In the genomic region with DNA sequence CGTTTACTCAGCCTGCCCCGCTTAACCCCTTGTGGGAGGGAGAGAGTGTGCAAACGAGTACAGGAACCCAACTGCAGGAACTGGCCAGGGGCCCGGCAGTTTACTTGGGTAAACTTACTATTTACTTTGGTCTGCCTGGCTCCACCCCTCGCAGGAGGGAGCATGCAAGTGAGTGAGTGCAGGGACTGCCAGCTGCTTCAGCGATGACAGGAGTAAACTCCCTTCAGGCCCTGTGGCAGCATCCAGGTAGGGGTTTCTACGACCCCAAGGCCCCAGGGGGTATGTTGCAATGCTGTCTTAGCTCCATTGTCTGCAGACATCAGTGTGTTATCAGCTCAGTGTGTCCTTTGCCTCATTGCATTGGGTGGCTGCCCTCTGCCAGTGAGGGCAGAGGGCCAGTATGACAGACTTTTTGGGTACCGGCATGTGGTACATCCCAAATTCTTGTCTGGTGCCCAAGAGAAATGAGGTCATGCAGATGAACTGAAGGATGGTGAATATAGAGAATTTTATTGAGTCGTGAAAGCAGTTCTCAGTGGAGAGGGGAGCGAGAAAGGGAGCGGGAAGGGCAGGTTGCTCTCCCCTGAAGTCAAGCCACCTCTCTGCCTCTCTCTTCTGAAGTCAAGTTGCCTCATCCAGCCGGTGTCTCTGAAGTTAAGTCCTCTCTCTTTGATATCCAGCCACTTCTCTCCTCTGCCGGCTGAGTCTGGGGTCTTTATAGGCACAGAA, we compare ENCODE assay signal across 1 cellular context.
TF ChIP-seq lines count a peak whose summit lies in the region.

No MANE protein-coding gene starts in this region.

TF ChIP-seq in IMR-90, 13 proteins besides CTCF, POLR2A, EP300 and RAD21 (continued from another document):
- TF ChIP-seq CEBPB (IDR thresholded peaks at IDR 0.05; ENCODE audit: low read depth, low read length), result 0 out of 2 replicates have a peak, but pooled peaks have one; percentile 27
TF ChIP-seq in IMR-90: peak in this region for 1.
